ENCODE assay signal across 11 cellular contexts in the genomic region with DNA sequence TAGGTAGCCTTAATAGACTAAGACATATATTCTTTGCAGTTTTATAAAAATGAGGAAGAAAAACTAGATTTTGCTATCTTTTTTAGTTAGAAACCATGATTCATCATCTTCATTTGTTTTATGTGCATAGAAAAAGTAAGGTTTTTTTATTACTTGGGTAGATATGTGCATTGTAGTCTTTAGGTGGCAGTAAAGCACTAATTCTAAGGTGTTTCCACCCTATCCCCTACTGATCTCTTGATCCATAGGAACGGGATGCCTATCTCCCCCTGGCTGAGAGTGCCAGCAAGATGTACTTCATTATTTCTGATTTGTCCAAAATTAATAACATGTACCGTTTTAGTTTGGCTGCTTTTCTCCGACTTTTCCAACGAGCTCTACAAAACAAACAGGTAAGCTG.
DNase-seq lines count a peak whose midpoint lies in the region; TF ChIP-seq lines count a peak whose summit lies in the region.
"Had no signal": no experiment of that assay in that cellular context is flagged by ENCODE, and none has a peak within 500 bp of the region (broad histone marks: within the 10 kb centered on the region; RNA-seq: fewer than 3 reads in every experiment).

No MANE protein-coding gene starts in this region.

- no peaks in the 10 kb centered on the region for H3K9me3 ChIP-seq in adrenal gland (replicated peaks in 1 of 3)
- H3K9me3 ChIP-seq: body of pancreas had no signal

- no peak overlapping the region for H3K27ac ChIP-seq in adrenal gland
- H3K27ac ChIP-seq: body of pancreas had no signal

- no peaks in the 10 kb centered on the region for H3K36me3 ChIP-seq in adrenal gland (replicated peaks in 1 of 2)

- no peak for TF ChIP-seq POLR2A in adrenal gland (IDR thresholded peaks at IDR 0.05)

- no peak overlapping the region for H3K4me3 ChIP-seq in adrenal gland
- H3K4me3 ChIP-seq: body of pancreas had no signal

- 67 to 74% (median 72%) methylated on average over 4 of the region's 4 CpGs for WGBS in adrenal gland, 4 donors

- intact Hi-C loops in adrenal gland (cut with DNase I) = no loop called here

- H3K27me3 ChIP-seq in adrenal gland = no peaks in the 10 kb centered on the region
- H3K27me3 ChIP-seq: body of pancreas had no signal

- TF ChIP-seq CTCF in adrenal gland (IDR thresholded peaks at IDR 0.05) = peak in 4 of 6 experiments; percentile 5 to 34 (median 21)

- H3K4me1 ChIP-seq in adrenal gland (replicated peaks in 1 of 2) = no peaks in the 10 kb centered on the region
- H3K4me1 ChIP-seq: body of pancreas had no signal

- DNase-seq in EL (peak; percentile 22), M059J (ENCODE audit: low read depth) (peak; percentile 36), adrenal gland (no peak), left kidney (ENCODE audit: low read depth, low spot score) (peak; percentile 27), midbrain (lab: John Stamatoyannopoulos, UW) (no peak), MV-4-11 (lab: John Stamatoyannopoulos, UW) (no peak), hypothalamus (lab: John Stamatoyannopoulos, UW) (no peak)
- DNase-seq in stimulated activated naive CD4-positive, alpha-beta T cell treated with Interleukin-2 at 50 U/mL for 16 hours (lab: John Stamatoyannopoulos, UW) = no peak
- DNase-seq: body of pancreas; left cardiac atrium; stimulated activated CD4-positive, alpha-beta T cell treated with anti-CD3 and anti-CD28 coated beads, Interleukin-1b, Interleukin-23, amount 100 ng/mL, for 48 hours had no signal

Comparison
In these comparisons a context has a peak if more than half of its experiments do, and no peak if none do; other contexts are left out.
1. DNase-seq: peak in EL (single experiment), M059J (single experiment) and left kidney (single experiment); none in adrenal gland (0 of 7), midbrain (single experiment), stimulated activated naive CD4-positive, alpha-beta T cell treated with Interleukin-2 at 50 U/mL for 16 hours (single experiment), MV-4-11 (single experiment) and hypothalamus (0 of 51).